ENCODE assay signal across 17 cellular contexts in genomic region chr17:72244942-72245341, GRCh38.
"Had no signal": no experiment of that assay in that cellular context is flagged by ENCODE, and none has a peak within 500 bp of the region (broad histone marks: within the 10 kb centered on the region; RNA-seq: fewer than 3 reads in every experiment).

No MANE protein-coding gene starts in this region.

- H3K9me3 ChIP-seq: adrenal gland, colonic mucosa had no signal

- H3K4me3 ChIP-seq: adrenal gland, colonic mucosa, hepatocyte, thoracic aorta, upper lobe of left lung had no signal

- H3K36me3 ChIP-seq: adrenal gland, colonic mucosa, thoracic aorta, upper lobe of left lung had no signal

- H3K27me3 ChIP-seq: adrenal gland, colonic mucosa, hepatocyte, upper lobe of left lung had no signal

- H3K27ac ChIP-seq: adrenal gland, colonic mucosa, hepatocyte, parathyroid adenoma, thoracic aorta, upper lobe of left lung had no signal

- ATAC-seq: activated CD4-positive, alpha-beta T cell treated with anti-CD3 and anti-CD28 coated beads for 36 hours; activated naive CD4-positive, alpha-beta T cell treated with anti-CD3 and anti-CD28 coated beads, Interleukin-2, amount 50 U/mL, for 72 hours; left cardiac atrium; sciatic nerve; stimulated activated effector memory CD8-positive, alpha-beta T cell treated with anti-CD3 and anti-CD28 coated beads, Interleukin-12 subunit alpha, Interleukin-12 subunit beta, amount 100 ng/mL, for 72 hours; WTC11 had no signal

- H3K4me1 ChIP-seq: adrenal gland, colonic mucosa, parathyroid adenoma, upper lobe of left lung had no signal

- DNase-seq: activated CD4-positive, alpha-beta memory T cell treated with anti-CD3 and anti-CD28 coated beads for 36 hours; activated CD4-positive, alpha-beta T cell treated with anti-CD3 and anti-CD28 coated beads for 36 hours; activated gamma-delta T cell treated with Interleukin-2 at 50 U/mL for 16 hours; activated T-cell treated with anti-CD3 and anti-CD28 coated beads for 4 hours; adrenal gland; caudate nucleus; colonic mucosa; left cardiac atrium; stimulated activated CD4-positive, alpha-beta T cell treated with anti-CD3 and anti-CD28 coated beads, Interleukin-4, amount 100 ng/mL, for 24 hours; upper lobe of left lung had no signal
